In genomic region chr7:459584-460373, GRCh38 we compare ENCODE assay signal across 23 cellular contexts. TPM values are rescaled to one million over a fixed set of nuclear protein-coding genes. Genes with fewer than 3 reads are reported as not detected.
DNase-seq lines count a peak whose midpoint lies in the region; ATAC-seq, FAIRE-seq and TF ChIP-seq lines count a peak whose summit lies in the region.
"Had no signal": no experiment of that assay in that cellular context is flagged by ENCODE, and none has a peak within 500 bp of the region (broad histone marks: within the 10 kb centered on the region; RNA-seq: fewer than 3 reads in every experiment).

No MANE protein-coding gene starts in this region.

- TF ChIP-seq POLR2A in A549 (IDR thresholded peaks at IDR 0.05; ENCODE audit: low read length) (no peak), endothelial cell of umbilical vein (IDR thresholded peaks at IDR 0.05; ENCODE audit: low read depth, low read length) (no peak)

- H3K4me3 ChIP-seq in A549 (no peak overlapping the region), endothelial cell of umbilical vein (replicated peaks in 1 of 3; ENCODE audit: insufficient read depth in 1 of 3, low read depth in 1 of 3, low read length in 3 of 3) (no peak overlapping the region), brain microvascular endothelial cell (ENCODE audit: low read depth, low read length) (no peak overlapping the region)
- H3K4me3 ChIP-seq: BLaER1 had no signal

- dilution Hi-C loops in endothelial cell of umbilical vein (cut with MboI; ENCODE audit: extremely low pct_ligation_motif_present, low sequenced_read_pairs), result no loop called here

- WGBS in A549 (ENCODE audit: missing lambda C conversion rate), result 51% methylated on average over 3 of the region's 6 CpGs

- H3K4me1 ChIP-seq in A549 (peaks cover 6% of the 10 kb centered on the region; the same call in 1 of the 3 replicates), endothelial cell of umbilical vein (ENCODE audit: control insufficient read depth, extremely low read depth, insufficient read depth, low read length) (peaks cover 34% of the 10 kb centered on the region)

- H3K27ac ChIP-seq in A549, result no peak overlapping the region
- H3K27ac ChIP-seq in endothelial cell of umbilical vein (ENCODE audit: insufficient read depth, low read depth, low read length), result peak overlapping the region; percentile 66
- H3K27ac ChIP-seq in brain microvascular endothelial cell, result no peak overlapping the region
- H3K27ac ChIP-seq: BLaER1 had no signal

- no peak for TF ChIP-seq RAD21 in A549 (conservative IDR thresholded peaks at IDR 0.05 in 1 of 2, IDR thresholded peaks at IDR 0.05 in 1 of 2)

- TF ChIP-seq EP300 in A549 (IDR thresholded peaks at IDR 0.05), result no peak

- BruUV-seq in endothelial cell of umbilical vein (replicated peaks; lab: Mats Ljungman, UMichigan), result no TSS peak

- POLR2A ChIA-PET in A549 (lab: Yijun Ruan, JAX) (no interaction called here), endothelial cell of umbilical vein (lab: Charles Lee) (interaction anchor here (1.4 kb wide), 1 partner anchor 12 kb away, joined by 4 read pairs; no protein-coding TSS in a partner anchor)

- no peaks in the 10 kb centered on the region; the same call in 2 of the 3 replicates for H3K9me3 ChIP-seq in A549
- no peaks in the 10 kb centered on the region for H3K9me3 ChIP-seq in endothelial cell of umbilical vein (replicated peaks; ENCODE audit: control insufficient read depth, insufficient read depth, low read length)
- H3K9me3 ChIP-seq: BLaER1, Caco-2 had no signal

- no peaks in the 10 kb centered on the region for H4K20me1 ChIP-seq in endothelial cell of umbilical vein (replicated peaks; ENCODE audit: control insufficient read depth, extremely low read depth, insufficient read depth, low read length)
- H4K20me1 ChIP-seq: BLaER1 had no signal

- peak overlapping the region; percentile 75 for H2AFZ ChIP-seq in endothelial cell of umbilical vein (ENCODE audit: low read depth, low read length)

- peak; percentile 46 for FAIRE-seq in A549 (lab: Jason Lieb, UNC)
- peak; percentile 40 for FAIRE-seq in endothelial cell of umbilical vein (lab: Jason Lieb, UNC)
- FAIRE-seq: A204.1 had no signal

- in situ Hi-C loops in brain microvascular endothelial cell (cut with HindIII; ENCODE audit: low pct_ligation_motif_present, low sequenced_read_pairs), result no loop called here

- no peaks in the 10 kb centered on the region for H3K9me1 ChIP-seq in endothelial cell of umbilical vein (replicated peaks; ENCODE audit: control insufficient read depth, extremely low read depth, insufficient read depth, low read length)

- CTCF ChIA-PET in A549 (lab: Yijun Ruan, JAX), result interaction anchor here (1.0 kb wide), 1 partner anchor 22 kb away, joined by 5 read pairs; no protein-coding TSS in a partner anchor
- CTCF ChIA-PET in endothelial cell of umbilical vein (lab: Charles Lee), result interaction anchor here (0.8 to 2.3 kb wide), 5 partner anchors 8 to 127 kb away, joined by 3 to 14 read pairs (median 9); no protein-coding TSS in a partner anchor

- no peaks in the 10 kb centered on the region for H3K36me3 ChIP-seq in endothelial cell of umbilical vein (ENCODE audit: control insufficient read depth in 2 of 2, extremely low read depth in 1 of 2, insufficient read depth in 2 of 2, low read length in 2 of 2)
- no peaks in the 10 kb centered on the region for H3K36me3 ChIP-seq in brain microvascular endothelial cell (replicated peaks)
- H3K36me3 ChIP-seq: BLaER1 had no signal

- DNase-seq in A549 (ENCODE audit: low read depth in 1 of 2, low spot score in 1 of 2), result no peak
- peak; percentile 35 for DNase-seq in RPMI7951 (ENCODE audit: low read depth)
- DNase-seq in endothelial cell of umbilical vein (ENCODE audit: low read depth, low spot score), result no peak
- peak; percentile 13 for DNase-seq in omental fat pad (ENCODE audit: low spot score)
- no peak for DNase-seq in NCI-H446 treated with DMSO at 0.1 percent for 48 hours (lab: John Stamatoyannopoulos, UW)
- no peak for DNase-seq in brain microvascular endothelial cell
- no peak for DNase-seq in inferior parietal cortex (ENCODE audit: extremely low spot score)
- DNase-seq: activated CD4-positive, alpha-beta T cell treated with anti-CD3 and anti-CD28 coated beads for 1 hour; activated naive CD4-positive, alpha-beta T cell treated with Interleukin-2 at 50 U/mL for 16 hours; activated T-cell treated with anti-CD3 and anti-CD28 coated beads, Interleukin-2, amount 50 U/mL, for 4 hours; amygdala; immature natural killer cell; left ventricle myocardium superior; MV-4-11; NCI-H1694 treated with DMSO at 0.1 percent for 48 hours; NCI-H2171 treated with DMSO at 0.1 percent for 48 hours; NCI-H69; nucleus accumbens; SW 1271 had no signal

- H3K9ac ChIP-seq in endothelial cell of umbilical vein (replicated peaks; ENCODE audit: extremely low read depth, insufficient read depth, low read length), result no peak overlapping the region
- H3K9ac ChIP-seq: BLaER1 had no signal

- intact Hi-C loops in endothelial cell of umbilical vein (cut with micrococcal nuclease), result loop anchor here (2.0 kb wide), 2 partner anchors 61 to 145 kb away; no protein-coding TSS in a partner anchor

- no peaks in the 10 kb centered on the region for H3K79me2 ChIP-seq in endothelial cell of umbilical vein (ENCODE audit: control insufficient read depth, insufficient read depth, low read length)

- no peak overlapping the region for H3K4me2 ChIP-seq in A549
- no peak overlapping the region for H3K4me2 ChIP-seq in endothelial cell of umbilical vein (ENCODE audit: insufficient read depth, low read length)
- H3K4me2 ChIP-seq: BLaER1 had no signal

- H3K27me3 ChIP-seq in endothelial cell of umbilical vein (ENCODE audit: control insufficient read depth in 2 of 2, insufficient read depth in 2 of 2, low read length in 2 of 2) (no peaks in the 10 kb centered on the region), brain microvascular endothelial cell (replicated peaks) (no peaks in the 10 kb centered on the region)
- H3K27me3 ChIP-seq: BLaER1 had no signal

- peak in 1 of 2 experiments; percentile 20; a peak in 1 of 6 replicates for ATAC-seq in A549
- peak; percentile 13 for ATAC-seq in omental fat pad (ENCODE audit: low FRiP score)
- no peak for ATAC-seq in GM18867 (IDR thresholded peaks at IDR 0.05; ENCODE audit: unreplicated experiment)
- ATAC-seq: activated T-cell treated with anti-CD3 and anti-CD28 coated beads, Interleukin-2, amount 50 U/mL, for 4 hours had no signal

- TF ChIP-seq CTCF in A549 (IDR thresholded peaks at IDR 0.05), result no peak
- TF ChIP-seq CTCF in endothelial cell of umbilical vein (IDR thresholded peaks at IDR 0.05; ENCODE audit: extremely low read depth in 1 of 2, insufficient read depth in 1 of 2, low read depth in 1 of 2, low read length in 2 of 2), result no peak
- no peak for TF ChIP-seq CTCF in omental fat pad (IDR thresholded peaks at IDR 0.05)
- no peak for TF ChIP-seq CTCF in brain microvascular endothelial cell (IDR thresholded peaks at IDR 0.05; ENCODE audit: low read depth, low read length, missing control alignments)

TF ChIP-seq in A549, 52 proteins besides CTCF, POLR2A, EP300 and RAD21 (continues in another document):
- no peak for TF ChIP-seq RARB (CRISPR knock-in tag; IDR thresholded peaks at IDR 0.05)
- no peak for TF ChIP-seq CBX8 (IDR thresholded peaks at IDR 0.05)
- no peak for TF ChIP-seq SREBF2 (IDR thresholded peaks at IDR 0.05)
- no peak for TF ChIP-seq BCL3 (IDR thresholded peaks at IDR 0.05)
- TF ChIP-seq CEBPB (IDR thresholded peaks at IDR 0.05), result no peak
- no peak for TF ChIP-seq MAZ (IDR thresholded peaks at IDR 0.05; ENCODE audit: borderline replicate concordance, low read depth, low read length)

TF ChIP-seq in endothelial cell of umbilical vein, 7 proteins besides CTCF, POLR2A, EP300 and RAD21:
- no peak for TF ChIP-seq FOS (IDR thresholded peaks at IDR 0.05; ENCODE audit: borderline replicate concordance, insufficient read depth, low read length)
- TF ChIP-seq GATA2 (IDR thresholded peaks at IDR 0.05; ENCODE audit: insufficient read depth, insufficient read length, low read depth, low read length), result no peak
- TF ChIP-seq POLR2AphosphoS5 (IDR thresholded peaks at IDR 0.05; ENCODE audit: insufficient read depth, low read depth, low read length), result no peak
- TF ChIP-seq JUN (IDR thresholded peaks at IDR 0.05; ENCODE audit: borderline replicate concordance, insufficient read depth, insufficient read length, low read depth), result no peak
- no peak for TF ChIP-seq MAX (IDR thresholded peaks at IDR 0.05; ENCODE audit: insufficient read depth, insufficient read length)
- TF ChIP-seq EZH2 (IDR thresholded peaks at IDR 0.05; ENCODE audit: borderline replicate concordance, low read depth, low read length, severe bottlenecking), result no peak
- TF ChIP-seq MYC (IDR thresholded peaks at IDR 0.05; ENCODE audit: low read depth, low read length), result no peak

RNA-seq across cellular contexts. Expression of gene PDGFA, which starts 59.9 kb away (rescaled TPM):
- polyA plus RNA-seq in A549 (2011; rRNA removed) (11.3 and 12.8 TPM in 2 replicates), A549 (2017; fragmentation: RNase III; extraction: RNeasy Plus Mini Kit Qiagen cat#74134 plus additional on column Dnase treatment) (14.2 to 16.3 TPM (median 14.9 TPM) in 3 replicates), endothelial cell of umbilical vein (17.4 and 23.2 TPM in 2 replicates)
- polyA plus RNA-seq in A549 (2012; cell fraction: cytosol; rRNA removed), result 7.4 and 8.4 TPM in 2 replicates
- 8.7 and 12.6 TPM in 2 replicates for polyA plus RNA-seq in A549 (2012; cell fraction: nucleus; rRNA removed)
- 34.7 and 41.5 TPM in 2 replicates for polyA minus RNA-seq in A549 (2011; rRNA and poly(A)+ RNA removed)
- 48.1 and 54.1 TPM in 2 replicates for total RNA-seq in RPMI7951 (2014; rRNA removed; shearing (Covaris generic))
- total RNA-seq in endothelial cell of umbilical vein (62.4 and 68.1 TPM in 2 replicates), omental fat pad (10 to 100 TPM in 1 of 4 donors, 1 to 10 TPM in 3; 7.0 to 23.7 (median 8.8) TPM)
- 17.9 and 24.0 TPM in 2 replicates for polyA plus RNA-seq in endothelial cell of umbilical vein (2011; cell fraction: cytosol; rRNA removed)
- polyA plus RNA-seq in endothelial cell of umbilical vein (2011; cell fraction: nucleus; rRNA removed), result 20.1 and 24.5 TPM in 2 replicates
- polyA plus RNA-seq in endothelial cell of umbilical vein (2012), result 14.5 and 16.4 TPM in 2 replicates
- polyA minus RNA-seq in endothelial cell of umbilical vein, result 51.3 and 58.0 TPM in 2 replicates
- polyA minus RNA-seq in endothelial cell of umbilical vein (2011; cell fraction: cytosol; rRNA and poly(A)+ RNA removed), result 23.2 TPM
- 8.3 and 12.9 TPM in 2 replicates for polyA minus RNA-seq in endothelial cell of umbilical vein (2011; cell fraction: nucleus; rRNA and poly(A)+ RNA removed)

Comparison
In these comparisons a context has a peak if more than half of its experiments do, and no peak if none do; other contexts are left out.
1. DNase-seq: peak in RPMI7951 (single experiment) and omental fat pad (single experiment); none in A549 (0 of 2), endothelial cell of umbilical vein (single experiment), NCI-H446 treated with DMSO at 0.1 percent for 48 hours (single experiment), brain microvascular endothelial cell (single experiment) and inferior parietal cortex (single experiment).